In genomic region chr4:151541438-151542071, GRCh38 we compare ENCODE assay signal across 11 cellular contexts.
DNase-seq lines count a peak whose midpoint lies in the region; ATAC-seq and TF ChIP-seq lines count a peak whose summit lies in the region.
"Had no signal": no experiment of that assay in that cellular context is flagged by ENCODE, and none has a peak within 500 bp of the region (broad histone marks: within the 10 kb centered on the region; RNA-seq: fewer than 3 reads in every experiment).

No MANE protein-coding gene starts in this region.

- CTCF ChIA-PET in HCT116 (lab: Charles Lee) = interaction anchor here (1.3 to 1.7 kb wide), 2 partner anchors 11 to 63 kb away, joined by 4 to 5 read pairs; no protein-coding TSS in a partner anchor

- H3K4me1 Mint-ChIP-seq in activated T-helper 2 cell treated with anti-CD3 and anti-CD28 coated beads, Interferon-gamma antibody, Interleukin-2, Interleukin-4, amounts not matched to agents 10 μg/mL and 5 μg/mL and 100 μg/mL, durations not matched to agents 14 hours and 24 hours and 36 hours (ENCODE audit: low read depth) = no peaks in the 10 kb centered on the region

- ATAC-seq in HCT116 (peak; percentile 56), GM21528 (IDR thresholded peaks at IDR 0.05; ENCODE audit: low FRiP score, unreplicated experiment) (no peak)

- peaks cover 28% of the 10 kb centered on the region in 2 experiments for H3K4me1 ChIP-seq in HCT116 (ENCODE audit: control insufficient read depth in 1 of 2, insufficient read depth in 2 of 2, low read length in 2 of 2)
- H3K4me1 ChIP-seq in fibroblast of lung (ENCODE audit: control insufficient read depth, extremely low read depth, insufficient read depth, low read length) = peaks cover 5% of the 10 kb centered on the region
- H3K4me1 ChIP-seq in smooth muscle cell (ENCODE audit: low read depth) = peaks cover 20% of the 10 kb centered on the region

- H3K27ac ChIP-seq in HCT116 (ENCODE audit: low read depth, low read length) (peak overlapping the region; percentile 36; the same call in 1 of the 2 replicates), fibroblast of lung (ENCODE audit: insufficient read depth, low read length) (peak overlapping the region; percentile 65), smooth muscle cell (ENCODE audit: low read depth) (peak overlapping the region; percentile 86)

- DNase-seq in HCT116 (ENCODE audit: low read depth, low spot score) (peak; percentile 21), fibroblast of lung (ENCODE audit: low read depth in 2 of 2) (peak; percentile 67 to 85), smooth muscle cell (lab: John Stamatoyannopoulos, UW; ENCODE audit: unreplicated experiment) (no peak), NCI-H526 treated with DMSO at 0.1 percent for 48 hours (lab: John Stamatoyannopoulos, UW) (no peak), AML-193 (lab: John Stamatoyannopoulos, UW) (no peak)
- no peak for DNase-seq in activated T-helper 2 cell treated with anti-CD3 and anti-CD28 coated beads, Interferon-gamma antibody, Interleukin-2, Interleukin-4, amounts not matched to agents 10 μg/mL and 5 μg/mL and 100 μg/mL, durations not matched to agents 14 hours and 24 hours and 36 hours (ENCODE audit: low spot score)
- DNase-seq: activated naive CD8-positive, alpha-beta T cell treated with anti-CD3 and anti-CD28 coated beads for 36 hours; H7; MM.1S had no signal

- H3K9me3 ChIP-seq in HCT116 (ENCODE audit: control insufficient read depth in 1 of 2, insufficient read depth in 1 of 2, low read depth in 1 of 2, low read length in 2 of 2) = no peaks in the 10 kb centered on the region
- no peaks in the 10 kb centered on the region for H3K9me3 ChIP-seq in fibroblast of lung (ENCODE audit: control insufficient read depth, insufficient read depth, low read depth, low read length)
- H3K9me3 ChIP-seq in smooth muscle cell (replicated peaks; ENCODE audit: low read depth) = no peaks in the 10 kb centered on the region

- POLR2A ChIA-PET in HCT116 (lab: Charles Lee) = no interaction called here

- H3K27me3 ChIP-seq in HCT116 (ENCODE audit: insufficient read depth, low read length) (no peaks in the 10 kb centered on the region), fibroblast of lung (ENCODE audit: control insufficient read depth, insufficient read depth, low read length) (no peaks in the 10 kb centered on the region), smooth muscle cell (ENCODE audit: low read depth) (no peaks in the 10 kb centered on the region)

- H3K27ac Mint-ChIP-seq in activated T-helper 2 cell treated with anti-CD3 and anti-CD28 coated beads, Interferon-gamma antibody, Interleukin-2, Interleukin-4, amounts not matched to agents 10 μg/mL and 5 μg/mL and 100 μg/mL, durations not matched to agents 14 hours and 24 hours and 36 hours = no peak overlapping the region
- H3K27ac Mint-ChIP-seq: activated naive CD8-positive, alpha-beta T cell treated with anti-CD3 and anti-CD28 coated beads for 36 hours had no signal

- H3K4me3 Mint-ChIP-seq in activated T-helper 2 cell treated with anti-CD3 and anti-CD28 coated beads, Interferon-gamma antibody, Interleukin-2, Interleukin-4, amounts not matched to agents 10 μg/mL and 5 μg/mL and 100 μg/mL, durations not matched to agents 14 hours and 24 hours and 36 hours (ENCODE audit: low read depth) = no peak overlapping the region
- H3K4me3 Mint-ChIP-seq: activated naive CD8-positive, alpha-beta T cell treated with anti-CD3 and anti-CD28 coated beads for 36 hours had no signal

- H3K9me3 Mint-ChIP-seq in activated T-helper 2 cell treated with anti-CD3 and anti-CD28 coated beads, Interferon-gamma antibody, Interleukin-2, Interleukin-4, amounts not matched to agents 10 μg/mL and 5 μg/mL and 100 μg/mL, durations not matched to agents 14 hours and 24 hours and 36 hours = no peaks in the 10 kb centered on the region
- H3K9me3 Mint-ChIP-seq: activated naive CD8-positive, alpha-beta T cell treated with anti-CD3 and anti-CD28 coated beads for 36 hours had no signal

- no peaks in the 10 kb centered on the region for H3K36me3 ChIP-seq in HCT116 (ENCODE audit: control insufficient read depth in 1 of 2, insufficient read depth in 2 of 2, low read length in 2 of 2)
- no peaks in the 10 kb centered on the region for H3K36me3 ChIP-seq in fibroblast of lung (ENCODE audit: control insufficient read depth, insufficient read depth, low read length)
- H3K36me3 ChIP-seq in smooth muscle cell (ENCODE audit: low read depth) = no peaks in the 10 kb centered on the region

- TF ChIP-seq RAD21 in HCT116 (IDR thresholded peaks at IDR 0.05; ENCODE audit: low read depth) = no peak

- RAD21 ChIA-PET in HCT116 (lab: Charles Lee; ENCODE audit: low non-redundant PET in 1 of 2, low total read pairs in 2 of 2, uncharacterized antibody in 2 of 2, unreplicated experiment in 2 of 2) = no interaction called here

- 15% methylated on average over 6 of the region's 6 CpGs for WGBS in smooth muscle cell (ENCODE audit: low lambda C conversion rate)

- peak overlapping the region in 1 of 2 experiments; percentile 6; a peak in 1 of 4 replicates for H3K4me3 ChIP-seq in HCT116 (replicated peaks in 1 of 2; ENCODE audit: low read depth in 1 of 2, low read length in 2 of 2)
- H3K4me3 ChIP-seq in fibroblast of lung (replicated peaks in 1 of 4; ENCODE audit: control extremely low read depth in 1 of 4, insufficient read depth in 1 of 4, low read depth in 3 of 4, low read length in 4 of 4) = no peak overlapping the region
- no peak overlapping the region for H3K4me3 ChIP-seq in smooth muscle cell

- H3K79me2 ChIP-seq in HCT116 (ENCODE audit: insufficient read depth, low read length) (no peaks in the 10 kb centered on the region), fibroblast of lung (ENCODE audit: control insufficient read depth, insufficient read depth, low read length) (no peaks in the 10 kb centered on the region), smooth muscle cell (ENCODE audit: low read depth) (no peaks in the 10 kb centered on the region)

- H3K27me3 Mint-ChIP-seq in activated T-helper 2 cell treated with anti-CD3 and anti-CD28 coated beads, Interferon-gamma antibody, Interleukin-2, Interleukin-4, amounts not matched to agents 10 μg/mL and 5 μg/mL and 100 μg/mL, durations not matched to agents 14 hours and 24 hours and 36 hours (ENCODE audit: low read depth) = peaks cover 2% of the 10 kb centered on the region

- TF ChIP-seq POLR2A in HCT116 (IDR thresholded peaks at IDR 0.05; ENCODE audit: borderline replicate concordance, extremely low read depth, insufficient read depth, insufficient read length) = no peak

- intact Hi-C loops in HCT116 (cut with micrococcal nuclease) = no loop called here
- intact Hi-C loops in activated T-helper 2 cell treated with anti-CD3 and anti-CD28 coated beads, Interferon-gamma antibody, Interleukin-2, Interleukin-4, amounts not matched to agents 10 μg/mL and 5 μg/mL and 100 μg/mL, durations not matched to agents 14 hours and 24 hours and 36 hours (cut with micrococcal nuclease) = no loop called here

- no peaks in the 10 kb centered on the region for H3K36me3 Mint-ChIP-seq in activated T-helper 2 cell treated with anti-CD3 and anti-CD28 coated beads, Interferon-gamma antibody, Interleukin-2, Interleukin-4, amounts not matched to agents 10 μg/mL and 5 μg/mL and 100 μg/mL, durations not matched to agents 14 hours and 24 hours and 36 hours (ENCODE audit: low read depth)
- H3K36me3 Mint-ChIP-seq: activated naive CD8-positive, alpha-beta T cell treated with anti-CD3 and anti-CD28 coated beads for 36 hours had no signal

- BruUV-seq in HCT116 (replicated peaks; lab: Mats Ljungman, UMichigan) = no TSS peak

- H3K9me2 ChIP-seq in HCT116 (ENCODE audit: insufficient read depth) = no peaks in the 10 kb centered on the region

- no peaks in the 10 kb centered on the region for H4K20me1 ChIP-seq in HCT116 (ENCODE audit: insufficient read depth)
- no peaks in the 10 kb centered on the region for H4K20me1 ChIP-seq in fibroblast of lung (ENCODE audit: control insufficient read depth, extremely low read depth, insufficient read depth, low read length)
- H4K20me1 ChIP-seq in smooth muscle cell (ENCODE audit: low read depth) = no peaks in the 10 kb centered on the region

- no peak for TF ChIP-seq CTCF in HCT116 (IDR thresholded peaks at IDR 0.05 in 2 of 3, conservative IDR thresholded peaks at IDR 0.05 in 1 of 3; ENCODE audit: borderline replicate concordance in 1 of 3, insufficient read depth in 1 of 3, low read depth in 2 of 3, low read length in 2 of 3)
- no peak for TF ChIP-seq CTCF in fibroblast of lung (conservative IDR thresholded peaks at IDR 0.05 in 1 of 2, IDR thresholded peaks at IDR 0.05 in 1 of 2; ENCODE audit: low read depth in 1 of 2, low read length in 2 of 2)
- TF ChIP-seq CTCF in smooth muscle cell (IDR thresholded peaks at IDR 0.05; ENCODE audit: borderline replicate concordance, insufficient read depth, poor library complexity, severe bottlenecking) = no peak

- no peaks in the 10 kb centered on the region for H3F3A ChIP-seq in smooth muscle cell (ENCODE audit: low read depth)

- H2AFZ ChIP-seq in HCT116 (ENCODE audit: low read depth, low read length, poor library complexity, severe bottlenecking) (no peak overlapping the region), fibroblast of lung (ENCODE audit: low read length) (no peak overlapping the region), smooth muscle cell (ENCODE audit: low read depth) (peak overlapping the region; percentile 33)

- H3K4me2 ChIP-seq in HCT116 (ENCODE audit: low read length) (peak overlapping the region; percentile 65), fibroblast of lung (ENCODE audit: extremely low read depth, insufficient read depth, low read length) (peak overlapping the region; percentile 72), smooth muscle cell (peak overlapping the region; percentile 65)

- H3K9ac ChIP-seq in HCT116 (ENCODE audit: low read length) (peak overlapping the region; percentile 12; the same call in 1 of the 2 replicates), fibroblast of lung (ENCODE audit: insufficient read depth, low read length) (no peak overlapping the region), smooth muscle cell (ENCODE audit: low read depth) (peak overlapping the region; percentile 65)

TF ChIP-seq in PFSK-1, 5 proteins besides CTCF, POLR2A, EP300 and RAD21 (continues in another document):
- peak; percentile 56; the same call in 1 of the 2 replicates for TF ChIP-seq SIN3A (IDR thresholded peaks at IDR 0.05; ENCODE audit: borderline replicate concordance, insufficient read depth, low read length)

Comparison
In these comparisons a context has a peak if more than half of its experiments do, and no peak if none do; other contexts are left out.
1. DNase-seq: peak in HCT116 (single experiment) and fibroblast of lung (2 of 2); none in smooth muscle cell (single experiment), NCI-H526 treated with DMSO at 0.1 percent for 48 hours (single experiment), activated T-helper 2 cell treated with anti-CD3 and anti-CD28 coated beads, Interferon-gamma antibody, Interleukin-2, Interleukin-4, amounts not matched to agents 10 μg/mL and 5 μg/mL and 100 μg/mL, durations not matched to agents 14 hours and 24 hours and 36 hours (single experiment) and AML-193 (0 of 2).
2. H3K27ac ChIP-seq: peak in every context shown above with its lines; median percentile 86 in smooth muscle cell; 65 in fibroblast of lung; 36 in HCT116.
3. Peak in every context shown above with its lines, with median percentiles within 50 percentile points of each other: H3K4me2 ChIP-seq.